23 cellular contexts compared by ENCODE assay signal in genomic region chr7:1745576-1746490, GRCh38.
"Had no signal": no experiment of that assay in that cellular context is flagged by ENCODE, and none has a peak within 500 bp of the region (broad histone marks: within the 10 kb centered on the region; RNA-seq: fewer than 3 reads in every experiment).

No MANE protein-coding gene starts in this region.

- H3K4me2 ChIP-seq: SK-N-SH had no signal

- H3K9ac ChIP-seq: SK-N-SH had no signal

- DNase-seq: Karpas-422, KG1, MG63, NCI-H1092, NCI-H1105 treated with DMSO at 0.1 percent for 48 hours, NCI-H1417 treated with DMSO at 0.1 percent for 48 hours, NCI-H146, NCI-H1694 treated with DMSO at 0.1 percent for 48 hours, NCI-H1930, NCI-H2081, NCI-H2107, NCI-H2227 treated with DMSO at 0.1 percent for 48 hours, NCI-H510A, NCI-H524 treated with DMSO at 0.1 percent for 48 hours, NCI-H69, NCI-H774, RPMI8226, SHP77, SK-N-SH, SW 1271 had no signal

- H3K36me3 ChIP-seq: MG63 had no signal

- FAIRE-seq: HTR-8/SVneo, RCC 7860 had no signal

- H3K27ac ChIP-seq: HL-60 had no signal

- H3K4me3 ChIP-seq: MG63 had no signal

- H3K27me3 ChIP-seq: MG63 had no signal

- H3K9me3 ChIP-seq: MG63, SK-N-SH had no signal
